19 cellular contexts compared by ENCODE assay signal in genomic region chr9:133882849-133883248, GRCh38.
A peak's percentile ranks its signal among the peaks of the same experiment; 100 is the strongest.
DNase-seq lines count a peak whose midpoint lies in the region; ATAC-seq and TF ChIP-seq lines count a peak whose summit lies in the region.
"Had no signal": no experiment of that assay in that cellular context is flagged by ENCODE, and none has a peak within 500 bp of the region (broad histone marks: within the 10 kb centered on the region; RNA-seq: fewer than 3 reads in every experiment).

No MANE protein-coding gene starts in this region.

- peaks cover 93% of the 10 kb centered on the region for H3K79me2 ChIP-seq in mammary epithelial cell (ENCODE audit: insufficient read depth, low read length)

- H3K4me3 ChIP-seq in mammary epithelial cell (replicated peaks in 1 of 3; ENCODE audit: insufficient read depth in 1 of 3, low read depth in 2 of 3, low read length in 3 of 3), result no peak overlapping the region
- H3K4me3 ChIP-seq: adrenal gland, esophagus muscularis mucosa, Peyer's patch, thoracic aorta had no signal

- peaks cover 45% of the 10 kb centered on the region for H3K4me1 ChIP-seq in mammary epithelial cell (ENCODE audit: insufficient read depth, low read length)
- H3K4me1 ChIP-seq: esophagus muscularis mucosa, Peyer's patch had no signal

- H3K9me3 ChIP-seq in mammary epithelial cell (replicated peaks; ENCODE audit: insufficient read depth, low read length), result no peaks in the 10 kb centered on the region
- H3K9me3 ChIP-seq: adrenal gland, esophagus muscularis mucosa, Peyer's patch, thoracic aorta had no signal

- no peaks in the 10 kb centered on the region for H3K36me3 Mint-ChIP-seq in nephron progenitor cell (ENCODE audit: low read depth)

- peaks cover 74% of the 10 kb centered on the region for H3K4me1 Mint-ChIP-seq in nephron progenitor cell
- H3K4me1 Mint-ChIP-seq: activated CD4-positive, alpha-beta T cell treated with anti-CD3 and anti-CD28 coated beads for 36 hours; central memory CD8-positive, alpha-beta T cell had no signal

- intact Hi-C loops in mammary epithelial cell (cut with micrococcal nuclease), result loop anchor here (1.0 to 2.0 kb wide), 2 partner anchors 9 to 62 kb away; no protein-coding TSS in a partner anchor

- H3K27ac ChIP-seq in C4-2B (peak overlapping the region; percentile 64), mammary epithelial cell (ENCODE audit: insufficient read depth, low read depth, low read length) (peak overlapping the region; percentile 85)
- H3K27ac ChIP-seq: esophagus muscularis mucosa, HL-60, Peyer's patch, thoracic aorta had no signal

- H3K27ac Mint-ChIP-seq in nephron progenitor cell, result peak overlapping the region; percentile 97
- H3K27ac Mint-ChIP-seq: activated CD4-positive, alpha-beta T cell treated with anti-CD3 and anti-CD28 coated beads for 36 hours; CD4-positive, alpha-beta T cell had no signal

- TF ChIP-seq CTCF in C4-2B (conservative IDR thresholded peaks at IDR 0.05) (no peak), mammary epithelial cell (conservative IDR thresholded peaks at IDR 0.05 in 1 of 2, IDR thresholded peaks at IDR 0.05 in 1 of 2; ENCODE audit: extremely low read depth in 1 of 2, insufficient read depth in 1 of 2, low read depth in 1 of 2, low read length in 2 of 2) (no peak), nephron progenitor cell (IDR thresholded peaks at IDR 0.05) (no peak), GM10266 (IDR thresholded peaks at IDR 0.05; ENCODE audit: control insufficient read depth, insufficient read depth, low read depth, missing control alignments) (no peak)

- H3K9ac ChIP-seq in mammary epithelial cell (ENCODE audit: insufficient read depth, low read length), result peak overlapping the region; percentile 33

- no peaks in the 10 kb centered on the region for H4K20me1 ChIP-seq in mammary epithelial cell (ENCODE audit: insufficient read depth, low read length)

- WGBS in mammary epithelial cell (ENCODE audit: low coverage, missing lambda C conversion rate), result 24% methylated on average over 3 of the region's 5 CpGs

- in situ Hi-C loops in mammary epithelial cell (cut with MboI; ENCODE audit: low sequenced_read_pairs in 2 of 2), result no loop called here

- ATAC-seq in HG03045 (IDR thresholded peaks at IDR 0.05; ENCODE audit: unreplicated experiment), result no peak
- ATAC-seq: activated CD4-positive, alpha-beta T cell treated with anti-CD3 and anti-CD28 coated beads for 36 hours; left ventricle myocardium superior had no signal

- H3K27me3 Mint-ChIP-seq in nephron progenitor cell (ENCODE audit: low read depth, poor library complexity), result no peaks in the 10 kb centered on the region
- H3K27me3 Mint-ChIP-seq: activated CD4-positive, alpha-beta T cell treated with anti-CD3 and anti-CD28 coated beads for 36 hours; CD4-positive, alpha-beta T cell; central memory CD8-positive, alpha-beta T cell had no signal

- no peaks in the 10 kb centered on the region for H3K36me3 ChIP-seq in mammary epithelial cell (ENCODE audit: insufficient read depth, low read length)
- H3K36me3 ChIP-seq: adrenal gland, esophagus muscularis mucosa, Peyer's patch, thoracic aorta had no signal

- CTCF ChIA-PET in mammary epithelial cell (lab: Charles Lee; ENCODE audit: low non-redundant PET), result no interaction called here

- no peak overlapping the region for H3K4me3 Mint-ChIP-seq in nephron progenitor cell
- H3K4me3 Mint-ChIP-seq: activated CD4-positive, alpha-beta T cell treated with anti-CD3 and anti-CD28 coated beads for 36 hours; CD4-positive, alpha-beta T cell; central memory CD8-positive, alpha-beta T cell had no signal

- dilution Hi-C loops in mammary epithelial cell (cut with HindIII; ENCODE audit: low sequenced_read_pairs), result no loop called here

- H3K4me2 ChIP-seq in mammary epithelial cell (ENCODE audit: insufficient read depth, low read depth, low read length), result peak overlapping the region; percentile 94

- no peaks in the 10 kb centered on the region for H3K27me3 ChIP-seq in mammary epithelial cell (ENCODE audit: insufficient read depth, low read length)
- H3K27me3 ChIP-seq: adrenal gland, esophagus muscularis mucosa, Peyer's patch had no signal

- H3K9me3 Mint-ChIP-seq in nephron progenitor cell, result no peaks in the 10 kb centered on the region
- H3K9me3 Mint-ChIP-seq: CD4-positive, alpha-beta T cell; central memory CD8-positive, alpha-beta T cell had no signal

- BruUV-seq in mammary epithelial cell (replicated peaks; lab: Mats Ljungman, UMichigan), result no TSS peak

- H2AFZ ChIP-seq in mammary epithelial cell (ENCODE audit: low read depth, low read length), result no peak overlapping the region

- DNase-seq in NCI-H2171 (lab: John Stamatoyannopoulos, UW), result peak; percentile 59
- no peak for DNase-seq in mammary epithelial cell
- no peak for DNase-seq in nephron progenitor cell
- no peak for DNase-seq in GM03348 (ENCODE audit: low spot score)
- no peak for DNase-seq in kidney tubule cell (ENCODE audit: low spot score)
- DNase-seq in GM10266 (ENCODE audit: extremely low spot score), result no peak
- DNase-seq: activated CD4-positive, alpha-beta T cell treated with anti-CD3 and anti-CD28 coated beads for 36 hours; activated effector memory CD4-positive, alpha-beta T cell treated with anti-CD3 and anti-CD28 coated beads, Interleukin-2, amount 50 U/mL, for 16 hours; adrenal gland; CD4-positive, alpha-beta T cell; KG1; left ventricle myocardium superior; Peyer's patch had no signal
